Comparison of ENCODE assay signal across 8 cellular contexts in genomic region chr11:72812604-72812967, GRCh38. TPM values are rescaled to one million over a fixed set of nuclear protein-coding genes. Genes with fewer than 3 reads are reported as not detected.
A peak's percentile ranks its signal among the peaks of the same experiment; 100 is the strongest.
DNase-seq lines count a peak whose midpoint lies in the region; ATAC-seq, FAIRE-seq and TF ChIP-seq lines count a peak whose summit lies in the region.

No MANE protein-coding gene starts in this region.

- TF ChIP-seq POLR2A in HepG2 (IDR thresholded peaks at IDR 0.05; ENCODE audit: insufficient read depth in 1 of 2, low read depth in 2 of 2, low read length in 2 of 2) (no peak; a peak in 1 of 4 replicates), GM12892 (IDR thresholded peaks at IDR 0.05; ENCODE audit: low read depth, low read length) (no peak)

- DNase-seq in DMS53 (lab: John Stamatoyannopoulos, UW), result peak; percentile 89
- DNase-seq in MV-4-11 (lab: John Stamatoyannopoulos, UW), result peak; percentile 54
- DNase-seq in activated CD4-positive, alpha-beta memory T cell treated with anti-CD3 and anti-CD28 coated beads for 36 hours, result no peak
- no peak for DNase-seq in HepG2 (ENCODE audit: low spot score)
- DNase-seq in GM12892 (ENCODE audit: insufficient read length), result no peak
- DNase-seq in amniotic stem cell (lab: John Stamatoyannopoulos, UW), result no peak
- no peak for DNase-seq in head of caudate nucleus
- no peak for DNase-seq in DMS114 treated with DMSO at 0.1 percent for 48 hours (lab: John Stamatoyannopoulos, UW; ENCODE audit: unreplicated experiment)

- peak overlapping the region; percentile 73 to 90 (median 82); a peak in 5 of 6 replicates for H3K4me3 ChIP-seq in HepG2 (replicated peaks in 1 of 3; ENCODE audit: insufficient read depth in 1 of 3, low read depth in 2 of 3, low read length in 3 of 3)

- peak overlapping the region; percentile 91 for H3K9ac ChIP-seq in HepG2 (ENCODE audit: insufficient read depth, low read depth, low read length)

- peaks cover 31% of the 10 kb centered on the region for H3K4me1 Mint-ChIP-seq in activated CD4-positive, alpha-beta memory T cell treated with anti-CD3 and anti-CD28 coated beads for 36 hours (ENCODE audit: low read depth)

- H3K9me3 Mint-ChIP-seq in activated CD4-positive, alpha-beta memory T cell treated with anti-CD3 and anti-CD28 coated beads for 36 hours, result no peaks in the 10 kb centered on the region

- H3K4me3 Mint-ChIP-seq in activated CD4-positive, alpha-beta memory T cell treated with anti-CD3 and anti-CD28 coated beads for 36 hours, result peak overlapping the region; percentile 98

- H3K27me3 Mint-ChIP-seq in activated CD4-positive, alpha-beta memory T cell treated with anti-CD3 and anti-CD28 coated beads for 36 hours, result no peaks in the 10 kb centered on the region

- H3K27me3 ChIP-seq in HepG2 (ENCODE audit: control insufficient read depth in 1 of 2, insufficient read depth in 2 of 2, low read length in 2 of 2), result no peaks in the 10 kb centered on the region; a peak in 1 of 5 replicates

- peak overlapping the region; percentile 99 for H3K4me2 ChIP-seq in HepG2 (ENCODE audit: low read depth, low read length)

- peaks cover 43% of the 10 kb centered on the region for H3K36me3 Mint-ChIP-seq in activated CD4-positive, alpha-beta memory T cell treated with anti-CD3 and anti-CD28 coated beads for 36 hours

- TF ChIP-seq RAD21 in HepG2 (CRISPR knock-in tag; IDR thresholded peaks at IDR 0.05), result no peak

- peak overlapping the region; percentile 97 for H3K27ac Mint-ChIP-seq in activated CD4-positive, alpha-beta memory T cell treated with anti-CD3 and anti-CD28 coated beads for 36 hours

- CTCF ChIA-PET in activated CD4-positive, alpha-beta memory T cell treated with anti-CD3 and anti-CD28 coated beads for 36 hours (lab: Charles Lee), result interaction anchor here (0.9 to 5.4 kb wide), 16 partner anchors 9 to 330 kb away, joined by 3 to 63 read pairs (median 8); partner anchors contain the start of genes FCHSD2 and STARD10
- CTCF ChIA-PET in HepG2 (lab: Yijun Ruan, JAX; ENCODE audit: low intra/inter-chr PET ratio, low total read pairs), result interaction anchor here (3.6 kb wide), 1 partner anchor 87 kb away, joined by 25 read pairs; no protein-coding TSS in a partner anchor

- ATAC-seq in HepG2, result peak; percentile 1

- no peaks in the 10 kb centered on the region; a peak in 2 of 5 replicates for H3K36me3 ChIP-seq in HepG2 (replicated peaks in 1 of 2; ENCODE audit: control insufficient read depth in 1 of 2, insufficient read depth in 2 of 2, low read length in 2 of 2)

- TF ChIP-seq EP300 in HepG2 (IDR thresholded peaks at IDR 0.05; ENCODE audit: low read depth in 2 of 2, low read length in 2 of 2) (no peak), HepG2 (CRISPR knock-in tag; IDR thresholded peaks at IDR 0.05; ENCODE audit: borderline replicate concordance) (no peak)

- no peak overlapping the region for H2AFZ ChIP-seq in HepG2 (ENCODE audit: low read length)

- in situ Hi-C loops in HepG2 (cut with HindIII; ENCODE audit: extremely low pct_ligation_motif_present, low pct_unique_long_range_greater_than_20kb), result no loop called here

- POLR2A ChIA-PET in activated CD4-positive, alpha-beta memory T cell treated with anti-CD3 and anti-CD28 coated beads for 36 hours (lab: Charles Lee), result interaction anchor here (1.0 to 3.2 kb wide), 5 partner anchors 19 to 92 kb away, joined by 3 to 19 read pairs (median 3); partner anchors contain the start of gene STARD10
- POLR2A ChIA-PET in HepG2 (lab: Yijun Ruan, JAX), result interaction anchor here (0.8 to 2.9 kb wide), 9 partner anchors 12 to 365 kb away, joined by 3 to 22 read pairs (median 3); partner anchors contain the start of gene STARD10

- H4K20me1 ChIP-seq in HepG2 (ENCODE audit: insufficient read depth, low read length), result no peaks in the 10 kb centered on the region

- no TSS peak for BruUV-seq in HepG2 (replicated peaks; lab: Mats Ljungman, UMichigan)

- no peak for TF ChIP-seq CTCF in HepG2 (CRISPR knock-in tag; IDR thresholded peaks at IDR 0.05)

- H3K79me2 ChIP-seq in HepG2 (ENCODE audit: insufficient read depth, low read length), result peaks cover 20% of the 10 kb centered on the region

- WGBS in HepG2 (ENCODE audit: low lambda C conversion rate), result 16% methylated on average over 3 of the region's 4 CpGs

- intact Hi-C loops in activated CD4-positive, alpha-beta memory T cell treated with anti-CD3 and anti-CD28 coated beads for 36 hours (cut with micrococcal nuclease), result loop anchor here (2.0 kb wide), 1 partner anchor 330 kb away; the partner anchor contains the start of gene FCHSD2
- intact Hi-C loops in HepG2 (cut with micrococcal nuclease; ENCODE audit: unreplicated experiment), result loop anchor here (2.0 kb wide), 1 partner anchor 18 kb away; the partner anchor contains the start of gene STARD10
- intact Hi-C loops in head of caudate nucleus (cut with DNase I), result no loop called here

- peaks cover 46% of the 10 kb centered on the region for H3K4me1 ChIP-seq in HepG2 (ENCODE audit: insufficient read depth, low read length)

- FAIRE-seq in HepG2 (lab: Jason Lieb, UNC), result no peak
- FAIRE-seq in GM12892 (lab: Jason Lieb, UNC), result no peak

- H3K9me3 ChIP-seq in HepG2 (ENCODE audit: low read length), result no peaks in the 10 kb centered on the region

- H3K27ac ChIP-seq in HepG2 (ENCODE audit: extremely low read length, insufficient read depth, low read length), result peak overlapping the region; percentile 37

TF ChIP-seq in HepG2, 621 proteins besides CTCF, POLR2A, EP300 and RAD21 (continues in another document):
- TF ChIP-seq ZNF577 (CRISPR knock-in tag; IDR thresholded peaks at IDR 0.05; ENCODE audit: borderline replicate concordance, low read depth) (no peak), YEATS2 (CRISPR knock-in tag; IDR thresholded peaks at IDR 0.05; ENCODE audit: borderline replicate concordance) (no peak), ZNF569 (CRISPR knock-in tag; IDR thresholded peaks at IDR 0.05; ENCODE audit: borderline replicate concordance) (no peak)

RNA-seq across cellular contexts. Expression of gene ATG16L2, which starts 1.6 kb away (rescaled TPM):
- total RNA-seq in activated CD4-positive, alpha-beta memory T cell treated with anti-CD3 and anti-CD28 coated beads for 36 hours, result 10 to 100 TPM; 79.7 to 91.1 TPM
- 0.79 and 6.2 TPM in 2 replicates for total RNA-seq in HepG2 (2016; rRNA removed; fragmentation: Illumina TruSeq; extraction: Trizol)
- total RNA-seq in HepG2 (2016; cell fraction: cytosol; rRNA removed; fragmentation: Illumina TruSeq; extraction: Trizol; ENCODE audit: low read depth), result 0.71 and 1.1 TPM in 2 replicates
- 0.88 and 6.5 TPM in 2 replicates for total RNA-seq in HepG2 (2016; cell fraction: insoluble cytoplasmic fraction; rRNA removed; fragmentation: Illumina TruSeq; extraction: Trizol)
- total RNA-seq in HepG2 (2016; cell fraction: membrane; rRNA removed; fragmentation: Illumina TruSeq; extraction: Trizol), result 0.93 and 2.4 TPM in 2 replicates
- 11.6 and 12.0 TPM in 2 replicates for total RNA-seq in HepG2 (2016; cell fraction: nucleus; rRNA removed; fragmentation: Illumina TruSeq; extraction: Trizol)
- 14.8 and 19.3 TPM in 2 replicates for polyA plus RNA-seq in HepG2 (2011; rRNA removed)
- polyA plus RNA-seq in HepG2 (2011; cell fraction: cytosol; rRNA removed), result 2.1 and 3.0 TPM in 2 replicates
- 251 and 263 TPM in 2 replicates for polyA plus RNA-seq in HepG2 (2011; cell fraction: nucleus; rRNA removed)
- polyA plus RNA-seq in HepG2 (2012), result 8.2 and 9.1 TPM in 2 replicates
- polyA plus RNA-seq in HepG2 (2016; cell fraction: cytosol; fragmentation: Illumina TruSeq; extraction: Trizol; ENCODE audit: low read depth), result 0.28 and 0.58 TPM in 2 replicates
- polyA plus RNA-seq in HepG2 (2016; cell fraction: insoluble cytoplasmic fraction; fragmentation: Illumina TruSeq; extraction: Trizol; ENCODE audit: low read depth), result 0.75 and 1.2 TPM in 2 replicates
- polyA plus RNA-seq in HepG2 (2016; cell fraction: membrane; fragmentation: Illumina TruSeq; extraction: Trizol; ENCODE audit: low read depth), result 0.56 and 0.72 TPM in 2 replicates
- polyA plus RNA-seq in HepG2 (2016; cell fraction: nucleus; fragmentation: Illumina TruSeq; extraction: Trizol; ENCODE audit: insufficient read depth, low read depth), result 31.9 and 32.0 TPM in 2 replicates
- 9.4 and 19.0 TPM in 2 replicates for polyA minus RNA-seq in HepG2 (2011; rRNA and poly(A)+ RNA removed; ENCODE audit: low replicate concordance)
- polyA minus RNA-seq in HepG2 (2011; cell fraction: cytosol; rRNA and poly(A)+ RNA removed), result 0.69 and 0.97 TPM in 2 replicates
- polyA minus RNA-seq in HepG2 (2011; cell fraction: nucleus; rRNA and poly(A)+ RNA removed), result 25.1 and 27.8 TPM in 2 replicates
- 59.2 TPM for polyA plus RNA-seq in GM12892 (2012; ENCODE audit: missing spikeins)

RNA-seq across cellular contexts. Expression of gene STARD10, which starts 18.7 kb away (rescaled TPM):
- 10 to 100 TPM; 14.8 to 16.8 TPM for total RNA-seq in activated CD4-positive, alpha-beta memory T cell treated with anti-CD3 and anti-CD28 coated beads for 36 hours
- 248 and 341 TPM in 2 replicates for total RNA-seq in HepG2 (2016; rRNA removed; fragmentation: Illumina TruSeq; extraction: Trizol)
- 1,658 and 1,675 TPM in 2 replicates for total RNA-seq in HepG2 (2016; cell fraction: cytosol; rRNA removed; fragmentation: Illumina TruSeq; extraction: Trizol; ENCODE audit: low read depth)
- total RNA-seq in HepG2 (2016; cell fraction: insoluble cytoplasmic fraction; rRNA removed; fragmentation: Illumina TruSeq; extraction: Trizol), result 231 and 367 TPM in 2 replicates
- total RNA-seq in HepG2 (2016; cell fraction: membrane; rRNA removed; fragmentation: Illumina TruSeq; extraction: Trizol), result 1,130 and 1,245 TPM in 2 replicates
- 138 and 147 TPM in 2 replicates for total RNA-seq in HepG2 (2016; cell fraction: nucleus; rRNA removed; fragmentation: Illumina TruSeq; extraction: Trizol)
- polyA plus RNA-seq in HepG2 (2011; rRNA removed), result 260 and 311 TPM in 2 replicates
- 248 and 317 TPM in 2 replicates for polyA plus RNA-seq in HepG2 (2011; cell fraction: cytosol; rRNA removed)
- polyA plus RNA-seq in HepG2 (2011; cell fraction: nucleus; rRNA removed), result 146 and 149 TPM in 2 replicates
- 146 and 179 TPM in 2 replicates for polyA plus RNA-seq in HepG2 (2012)
- 2,121 and 2,355 TPM in 2 replicates for polyA plus RNA-seq in HepG2 (2016; cell fraction: cytosol; fragmentation: Illumina TruSeq; extraction: Trizol; ENCODE audit: low read depth)
- 324 and 400 TPM in 2 replicates for polyA plus RNA-seq in HepG2 (2016; cell fraction: insoluble cytoplasmic fraction; fragmentation: Illumina TruSeq; extraction: Trizol; ENCODE audit: low read depth)
- polyA plus RNA-seq in HepG2 (2016; cell fraction: membrane; fragmentation: Illumina TruSeq; extraction: Trizol; ENCODE audit: low read depth), result 1,491 and 1,549 TPM in 2 replicates
- 357 and 378 TPM in 2 replicates for polyA plus RNA-seq in HepG2 (2016; cell fraction: nucleus; fragmentation: Illumina TruSeq; extraction: Trizol; ENCODE audit: insufficient read depth, low read depth)
- 15.4 and 222 TPM in 2 replicates for polyA minus RNA-seq in HepG2 (2011; rRNA and poly(A)+ RNA removed; ENCODE audit: low replicate concordance)
- 77.0 and 88.8 TPM in 2 replicates for polyA minus RNA-seq in HepG2 (2011; cell fraction: cytosol; rRNA and poly(A)+ RNA removed)
- 41.4 and 44.8 TPM in 2 replicates for polyA minus RNA-seq in HepG2 (2011; cell fraction: nucleus; rRNA and poly(A)+ RNA removed)
- 24.3 TPM for polyA plus RNA-seq in GM12892 (2012; ENCODE audit: missing spikeins)

Comparison
In these comparisons a context has a peak if more than half of its experiments do, and no peak if none do; other contexts are left out.
1. DNase-seq: peak in DMS53 (single experiment) and MV-4-11 (single experiment); none in activated CD4-positive, alpha-beta memory T cell treated with anti-CD3 and anti-CD28 coated beads for 36 hours (single experiment), HepG2 (single experiment), GM12892 (single experiment), amniotic stem cell (single experiment), head of caudate nucleus (0 of 42) and DMS114 treated with DMSO at 0.1 percent for 48 hours (single experiment).
2. RNA of gene ATG16L2, which starts 1.6 kb away (total RNA-seq): 79.7 to 91.1 TPM in activated CD4-positive, alpha-beta memory T cell treated with anti-CD3 and anti-CD28 coated beads for 36 hours; 0.71 to 12.0 TPM in HepG2; every median in the first group is over 4 times any median in the second.
3. RNA of gene STARD10, which starts 18.7 kb away (total RNA-seq): 138 to 1,675 TPM in HepG2; 14.8 to 16.8 TPM in activated CD4-positive, alpha-beta memory T cell treated with anti-CD3 and anti-CD28 coated beads for 36 hours; every median in the first group is over 4 times any median in the second.